ENCODE assay signal across 8 cellular contexts in the genomic region with DNA sequence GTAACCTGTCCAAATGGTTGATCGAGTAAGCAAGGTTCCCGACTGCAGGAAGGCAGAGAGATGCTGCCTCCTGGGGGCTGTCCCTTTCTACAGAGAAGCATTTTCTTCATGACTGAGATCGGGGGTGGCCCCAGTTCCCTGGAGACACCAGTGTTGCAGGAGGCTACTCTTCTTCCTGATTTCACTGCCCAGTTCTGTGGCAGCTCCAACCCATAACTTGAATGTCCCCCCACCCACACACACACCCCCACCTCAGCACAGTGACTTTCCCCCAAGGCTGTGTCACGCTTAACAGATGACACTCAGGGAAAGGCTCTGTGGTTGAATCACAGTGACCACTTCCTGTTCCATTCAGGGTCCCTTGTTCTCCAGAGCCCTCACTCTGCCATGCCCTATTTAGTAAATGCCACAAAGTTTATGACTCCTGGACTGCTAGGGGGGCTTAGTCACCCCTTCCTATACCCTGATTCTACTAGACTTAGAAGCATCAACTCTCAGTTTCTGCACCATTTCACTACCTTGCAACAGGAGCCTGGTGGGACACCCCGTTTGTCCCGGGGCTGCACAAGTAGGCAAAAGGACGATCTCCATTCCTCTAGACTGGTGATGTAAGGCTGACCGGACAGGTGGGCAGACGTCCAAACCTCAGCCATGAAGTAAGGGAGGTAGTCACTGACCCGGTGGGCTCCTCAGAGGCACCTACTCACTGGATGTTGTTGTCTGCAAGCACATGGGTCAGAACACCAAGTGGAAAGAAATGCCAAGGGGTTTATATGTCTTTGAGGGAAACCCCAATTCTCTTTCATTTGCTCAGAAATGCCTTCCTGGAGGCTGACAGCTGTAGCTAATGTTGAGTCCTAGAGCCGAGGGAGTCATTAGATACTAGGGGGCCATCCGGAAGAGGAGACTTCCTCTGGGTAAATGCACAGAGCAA. TPM values are rescaled to one million over a fixed set of nuclear protein-coding genes. Genes with fewer than 3 reads are reported as not detected.
DNase-seq lines count a peak whose midpoint lies in the region; ATAC-seq and TF ChIP-seq lines count a peak whose summit lies in the region.

No MANE protein-coding gene starts in this region.

- H3K4me3 ChIP-seq in WI38 (ENCODE audit: low read depth, low read length) = no peak overlapping the region
- H3K4me3 ChIP-seq in choroid plexus epithelial cell (ENCODE audit: low read depth, low read length) = no peak overlapping the region
- H3K4me3 ChIP-seq in osteoblast (ENCODE audit: insufficient read depth, low read length) = peak overlapping the region; percentile 40

- peaks cover 20% of the 10 kb centered on the region for H3K4me1 ChIP-seq in osteoblast (ENCODE audit: insufficient read depth, low read length)

- H3K4me2 ChIP-seq in osteoblast (ENCODE audit: insufficient read depth, low read length) = peak overlapping the region; percentile 54

- H3K79me2 ChIP-seq in osteoblast (ENCODE audit: insufficient read depth, low read length) = no peaks in the 10 kb centered on the region

- peak overlapping the region; percentile 12 for H3K27ac ChIP-seq in osteoblast (ENCODE audit: low read depth, low read length)

- TF ChIP-seq CTCF in WI38 (IDR thresholded peaks at IDR 0.05; ENCODE audit: low read depth, low read length) = peak; percentile 27; the same call in 1 of the 2 replicates
- peak; percentile 54 for TF ChIP-seq CTCF in choroid plexus epithelial cell (conservative IDR thresholded peaks at IDR 0.05; ENCODE audit: low read depth, low read length)
- TF ChIP-seq CTCF in osteoblast (IDR thresholded peaks at IDR 0.05; ENCODE audit: extremely low read depth, low read depth, low read length) = peak; percentile 40

- H3K27me3 ChIP-seq in osteoblast (ENCODE audit: insufficient read depth, low read length) = no peaks in the 10 kb centered on the region

- H2AFZ ChIP-seq in osteoblast (ENCODE audit: low read length) = peak overlapping the region; percentile 49

- no peaks in the 10 kb centered on the region for H3K36me3 ChIP-seq in osteoblast (ENCODE audit: insufficient read depth, low read length)

- H4K20me1 ChIP-seq in osteoblast (ENCODE audit: insufficient read depth, low read length) = no peaks in the 10 kb centered on the region

- ATAC-seq in GM21515 (IDR thresholded peaks at IDR 0.05; ENCODE audit: unreplicated experiment) = peak; percentile 83

- DNase-seq in Daoy (ENCODE audit: low read depth) (peak; percentile 87), HS-5 (ENCODE audit: low read depth) (peak; percentile 65), choroid plexus epithelial cell (ENCODE audit: low read depth) (peak; percentile 88), osteoblast (ENCODE audit: insufficient read length, low spot score, missing footprints) (peak; percentile 72), HPDE6-E6E7 (ENCODE audit: extremely low spot score) (no peak), NCI-H1436 treated with DMSO at 0.1 percent for 48 hours (lab: John Stamatoyannopoulos, UW) (no peak)

- no peaks in the 10 kb centered on the region for H3K9me3 ChIP-seq in osteoblast (ENCODE audit: low read depth, low read length)

RNA-seq across cellular contexts. Expression of a gene that starts 31.3 kb away (rescaled TPM):
- total RNA-seq in Daoy (2014; rRNA removed; shearing (Covaris generic)) = 39.8 and 43.2 TPM in 2 replicates
- total RNA-seq in osteoblast = 20.0 and 20.3 TPM in 2 replicates

RNA-seq across cellular contexts. Expression of a gene that starts 38.5 kb away (rescaled TPM):
- total RNA-seq in Daoy (2014; rRNA removed; shearing (Covaris generic)) = 9.1 and 9.9 TPM in 2 replicates
- 8.5 and 10.1 TPM in 2 replicates for total RNA-seq in osteoblast

Comparison
In these comparisons a context has a peak if more than half of its experiments do, and no peak if none do; other contexts are left out.
1. DNase-seq: peak in Daoy (single experiment), HS-5 (single experiment), choroid plexus epithelial cell (single experiment) and osteoblast (single experiment); none in HPDE6-E6E7 (single experiment) and NCI-H1436 treated with DMSO at 0.1 percent for 48 hours (single experiment).
2. Peak in every context shown above with its lines, with median percentiles within 50 percentile points of each other: CTCF ChIP-seq.